ENCODE assay signal across 23 cellular contexts in the genomic region with DNA sequence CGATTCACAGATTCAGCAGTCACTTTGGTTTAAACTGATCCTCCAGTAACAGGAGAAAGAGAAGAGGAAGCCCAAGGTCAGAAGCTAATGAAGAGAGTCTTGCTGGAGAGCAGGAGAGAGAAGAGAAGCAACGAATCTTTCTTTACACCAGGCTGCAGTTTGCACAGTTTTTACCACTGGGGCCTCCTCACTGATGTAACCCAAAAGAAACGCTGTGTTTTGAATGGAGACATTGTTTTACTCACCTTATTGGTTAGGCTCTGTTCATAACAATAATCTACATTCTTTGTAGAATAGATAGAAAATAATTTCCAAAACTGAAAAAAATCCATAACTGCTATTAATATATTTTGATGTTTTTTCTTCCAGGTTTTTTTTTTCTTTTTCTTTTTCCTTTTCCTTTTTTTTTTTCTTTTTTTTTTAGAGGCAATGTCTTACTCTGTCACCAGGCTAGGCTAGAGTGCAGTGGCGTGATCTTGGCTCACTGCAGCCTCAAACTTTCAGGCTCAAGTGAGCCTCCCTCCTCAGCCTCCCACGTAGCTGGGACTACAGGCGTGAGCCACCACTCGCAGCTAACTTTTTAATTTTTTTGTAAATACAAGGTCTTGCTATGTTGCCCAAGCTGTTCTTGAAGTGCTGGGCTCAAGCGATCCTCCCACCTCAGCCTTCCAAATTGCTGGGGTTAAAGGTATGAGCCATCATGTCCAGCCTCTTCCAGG. TPM values are rescaled to one million over a fixed set of nuclear protein-coding genes. Genes with fewer than 3 reads are reported as not detected.
"Had no signal": no experiment of that assay in that cellular context is flagged by ENCODE, and none has a peak within 500 bp of the region (broad histone marks: within the 10 kb centered on the region; RNA-seq: fewer than 3 reads in every experiment).

No MANE protein-coding gene starts in this region.

- DNase-seq: activated CD4-positive, alpha-beta T cell treated with anti-CD3 and anti-CD28 coated beads, Interleukin-2, amount 50 U/mL, for 1 hour; activated CD8-positive, alpha-beta memory T cell treated with anti-CD3 and anti-CD28 coated beads for 24 hours; activated naive CD4-positive, alpha-beta T cell; activated naive CD8-positive, alpha-beta T cell treated with anti-CD3 and anti-CD28 coated beads, Interleukin-2, amount 10 ng/mL, durations not matched to agents 7 days and 5 days; cerebellar nuclear complex; effector memory CD4-positive, alpha-beta T cell; foreskin melanocyte; kidney glomerular epithelial cell; mesenchymal stem cell had no signal

- H3K27ac Mint-ChIP-seq: activated naive CD8-positive, alpha-beta T cell treated with anti-CD3 and anti-CD28 coated beads, Interleukin-2, amount 10 ng/mL, durations not matched to agents 7 days and 5 days; activated T-helper 1 cell treated with anti-CD3 and anti-CD28 coated beads, Interleukin-12 subunit alpha, Interleukin-12 subunit beta, Interleukin-2, Interleukin-4 antibody, amounts not matched to agents 30 ng/mL and 10 ng/mL and 1 ng/mL, durations not matched to agents 14 hours and 24 hours and 36 hours; dendritic cell treated with granulocyte-macrophage colony-stimulating factor and Interleukin-4, amounts not matched to agents 40 ng/mL and 50 ng/mL, for 4 days; natural killer cell treated with Interleukin-12 subunit alpha and Interleukin-12 subunit beta and Interleukin-15 and Interleukin-18, amount 100 ng/mL, for 72 hours; stimulated activated effector memory CD8-positive, alpha-beta T cell treated with anti-CD3 and anti-CD28 coated beads, Interleukin-12 subunit alpha, Interleukin-12 subunit beta, amount 100 ng/mL, for 72 hours had no signal

- H3K9me3 ChIP-seq: tibial nerve had no signal

- H3K4me3 Mint-ChIP-seq: activated naive CD8-positive, alpha-beta T cell treated with anti-CD3 and anti-CD28 coated beads, Interleukin-2, amount 10 ng/mL, durations not matched to agents 7 days and 5 days; activated T-helper 1 cell treated with anti-CD3 and anti-CD28 coated beads, Interleukin-12 subunit alpha, Interleukin-12 subunit beta, Interleukin-2, Interleukin-4 antibody, amounts not matched to agents 30 ng/mL and 10 ng/mL and 1 ng/mL, durations not matched to agents 14 hours and 24 hours and 36 hours; dendritic cell treated with granulocyte-macrophage colony-stimulating factor and Interleukin-4, amounts not matched to agents 40 ng/mL and 50 ng/mL, for 4 days; natural killer cell treated with Interleukin-12 subunit alpha and Interleukin-12 subunit beta and Interleukin-15 and Interleukin-18, amount 100 ng/mL, for 72 hours; stimulated activated effector memory CD8-positive, alpha-beta T cell treated with anti-CD3 and anti-CD28 coated beads, Interleukin-12 subunit alpha, Interleukin-12 subunit beta, amount 100 ng/mL, for 72 hours had no signal

- H3K36me3 Mint-ChIP-seq: activated naive CD8-positive, alpha-beta T cell treated with anti-CD3 and anti-CD28 coated beads, Interleukin-2, amount 10 ng/mL, durations not matched to agents 7 days and 5 days; natural killer cell treated with Interleukin-12 subunit alpha and Interleukin-12 subunit beta and Interleukin-15 and Interleukin-18, amount 100 ng/mL, for 72 hours; stimulated activated effector memory CD8-positive, alpha-beta T cell treated with anti-CD3 and anti-CD28 coated beads, Interleukin-12 subunit alpha, Interleukin-12 subunit beta, amount 100 ng/mL, for 72 hours had no signal

- H3K27ac ChIP-seq: brain microvascular endothelial cell, tibial nerve had no signal

- H3K36me3 ChIP-seq: brain microvascular endothelial cell, tibial nerve had no signal

- H3K9me3 Mint-ChIP-seq: activated naive CD8-positive, alpha-beta T cell treated with anti-CD3 and anti-CD28 coated beads, Interleukin-2, amount 10 ng/mL, durations not matched to agents 7 days and 5 days; activated T-helper 1 cell treated with anti-CD3 and anti-CD28 coated beads, Interleukin-12 subunit alpha, Interleukin-12 subunit beta, Interleukin-2, Interleukin-4 antibody, amounts not matched to agents 30 ng/mL and 10 ng/mL and 1 ng/mL, durations not matched to agents 14 hours and 24 hours and 36 hours; dendritic cell treated with granulocyte-macrophage colony-stimulating factor and Interleukin-4, amounts not matched to agents 40 ng/mL and 50 ng/mL, for 4 days; natural killer cell treated with Interleukin-12 subunit alpha and Interleukin-12 subunit beta and Interleukin-15 and Interleukin-18, amount 100 ng/mL, for 72 hours; stimulated activated effector memory CD8-positive, alpha-beta T cell treated with anti-CD3 and anti-CD28 coated beads, Interleukin-12 subunit alpha, Interleukin-12 subunit beta, amount 100 ng/mL, for 72 hours had no signal

- H3K4me3 ChIP-seq: tibial nerve had no signal

- H3K27me3 ChIP-seq: brain microvascular endothelial cell, tibial nerve had no signal

- ATAC-seq: activated CD4-positive, CD25-positive, alpha-beta regulatory T cell treated with anti-CD3 and anti-CD28 coated beads, Interleukin-2, amount 50 U/mL, for 24 hours; natural killer cell treated with Interleukin-12 subunit alpha and Interleukin-12 subunit beta and Interleukin-15 and Interleukin-18, amount 100 ng/mL, for 72 hours; sciatic nerve; SK-N-SH treated with all-trans-retinoic acid at 6 μM for 48 hours; stimulated activated effector memory CD8-positive, alpha-beta T cell treated with anti-CD3 and anti-CD28 coated beads, Interleukin-12 subunit alpha, Interleukin-12 subunit beta, amount 100 ng/mL, for 72 hours had no signal

RNA-seq across cellular contexts. Expression of a gene that starts 27.6 kb away (rescaled TPM):
- total RNA-seq: activated naive CD8-positive, alpha-beta T cell treated with anti-CD3 and anti-CD28 coated beads, Interleukin-2, amount 10 ng/mL, durations not matched to agents 7 days and 5 days; activated T-helper 1 cell treated with anti-CD3 and anti-CD28 coated beads, Interleukin-12 subunit alpha, Interleukin-12 subunit beta, Interleukin-2, Interleukin-4 antibody, amounts not matched to agents 30 ng/mL and 10 ng/mL and 1 ng/mL, durations not matched to agents 14 hours and 24 hours and 36 hours; fibroblast of lung; liver; natural killer cell treated with Interleukin-12 subunit alpha and Interleukin-12 subunit beta and Interleukin-15 and Interleukin-18, amount 100 ng/mL, for 72 hours; omental fat pad; pulmonary artery endothelial cell; sciatic nerve; T-helper 1 cell treated with Interleukin-12 subunit alpha and Interleukin-12 subunit beta and Interleukin-4 antibody, amounts not matched to agents 30 ng/mL and 1 ng/mL, for 36 hours; tibial nerve had no signal
- polyA plus RNA-seq: fibroblast of lung, liver had no signal
